Comparison of ENCODE assay signal across 16 cellular contexts in genomic region chr11:69540118-69541000, GRCh38. TPM values are rescaled to one million over a fixed set of nuclear protein-coding genes. Genes with fewer than 3 reads are reported as not detected.
DNase-seq lines count a peak whose midpoint lies in the region; FAIRE-seq and TF ChIP-seq lines count a peak whose summit lies in the region.
"Had no signal": no experiment of that assay in that cellular context is flagged by ENCODE, and none has a peak within 500 bp of the region (broad histone marks: within the 10 kb centered on the region; RNA-seq: fewer than 3 reads in every experiment).

No MANE protein-coding gene starts in this region.

- 79 to 87% (median 81%) methylated on average over 27 to 30 of the region's 30 CpGs for WGBS in stomach, 5 donors

- peak overlapping the region in 1 of 2 donors; percentile 5 for H3K9ac ChIP-seq in kidney (ENCODE audit: low read length in 2 of 2)

- peak overlapping the region; percentile 66 to 72 for H3K27ac ChIP-seq in kidney (ENCODE audit: low read depth in 2 of 2, low read length in 2 of 2)
- peak overlapping the region in 3 of 5 donors; percentile 25 to 64 (median 52) for H3K27ac ChIP-seq in stomach
- H3K27ac ChIP-seq: RWPE1 had no signal

- H3K27me3 ChIP-seq in stomach = peaks cover 0 to 18% (median 0%) of the 10 kb centered on the region in 3 donors
- H3K27me3 ChIP-seq: uterus had no signal

- DNase-seq in M059J (ENCODE audit: low read depth) = peak; percentile 81
- DNase-seq in chondrocyte (ENCODE audit: low spot score) = peak; percentile 74
- peak; percentile 83 for DNase-seq in kidney
- no peak for DNase-seq in stomach
- no peak for DNase-seq in type B pancreatic cell (ENCODE audit: extremely low spot score, unreplicated experiment)
- DNase-seq in activated CD4-positive, alpha-beta T cell treated with anti-CD3 and anti-CD28 coated beads for 1 hour = no peak
- DNase-seq in NCI-H446 treated with DMSO at 0.1 percent for 48 hours (lab: John Stamatoyannopoulos, UW) = no peak
- DNase-seq in HK-2 (ENCODE audit: unreplicated experiment) = no peak
- DNase-seq: activated CD4-positive, alpha-beta T cell treated with anti-CD3 and anti-CD28 coated beads for 48 hours; NCI-H1105; stimulated activated CD4-positive, alpha-beta T cell treated with anti-CD3 and anti-CD28 coated beads, Interleukin-4, amount 100 ng/mL, for 4 hours had no signal

- intact Hi-C loops in kidney (cut with DNase I) (no loop called here), stomach (cut with DNase I; ENCODE audit: low total_unique reads) (no loop called here)

- FAIRE-seq in kidney (lab: Jason Lieb, UNC) = no peak

- H3K4me1 ChIP-seq in kidney (ENCODE audit: control insufficient read depth in 1 of 2, insufficient read depth in 1 of 2, low read depth in 1 of 2, low read length in 2 of 2) (peaks cover 0 to 6% of the 10 kb centered on the region in 2 donors), stomach (peaks cover 0 to 14% (median 1%) of the 10 kb centered on the region in 4 donors)
- H3K4me1 ChIP-seq: HAP-1 had no signal

- H3K27me3 Mint-ChIP-seq in chondrocyte (ENCODE audit: low read depth) (no peaks in the 10 kb centered on the region), type B pancreatic cell (peaks cover 6% of the 10 kb centered on the region)

- TF ChIP-seq CTCF in chondrocyte (IDR thresholded peaks at IDR 0.05) (no peak), kidney (IDR thresholded peaks at IDR 0.05; ENCODE audit: borderline replicate concordance, extremely low read depth, insufficient read depth) (no peak), stomach (IDR thresholded peaks at IDR 0.05) (no peak), type B pancreatic cell (conservative IDR thresholded peaks at IDR 0.05) (no peak)

- H3K4me3 ChIP-seq in kidney (ENCODE audit: low read length in 2 of 2) (no peak overlapping the region), stomach (no peak overlapping the region)
- H3K4me3 ChIP-seq: HAP-1, uterus had no signal

- H3K36me3 ChIP-seq in kidney (ENCODE audit: control insufficient read depth in 1 of 2, insufficient read depth in 2 of 2, low read length in 2 of 2) (no peaks in the 10 kb centered on the region), stomach (no peaks in the 10 kb centered on the region)
- H3K36me3 ChIP-seq: HAP-1, uterus had no signal

- TF ChIP-seq EP300 in stomach (IDR thresholded peaks at IDR 0.05) = no peak

- TF ChIP-seq POLR2A in stomach (IDR thresholded peaks at IDR 0.05) = no peak

- H3K9me3 Mint-ChIP-seq in chondrocyte (ENCODE audit: low read depth) = no peaks in the 10 kb centered on the region
- no peaks in the 10 kb centered on the region for H3K9me3 Mint-ChIP-seq in type B pancreatic cell
- H3K9me3 Mint-ChIP-seq: naive B cell had no signal

- H3K27ac Mint-ChIP-seq in chondrocyte (ENCODE audit: unreplicated experiment) = peak overlapping the region; percentile 36
- no peak overlapping the region for H3K27ac Mint-ChIP-seq in type B pancreatic cell

- H3K36me3 Mint-ChIP-seq in chondrocyte (ENCODE audit: low read depth) = no peaks in the 10 kb centered on the region
- H3K36me3 Mint-ChIP-seq in type B pancreatic cell = no peaks in the 10 kb centered on the region

- peaks cover 27% of the 10 kb centered on the region for H3K4me1 Mint-ChIP-seq in chondrocyte (ENCODE audit: low read depth)
- H3K4me1 Mint-ChIP-seq in type B pancreatic cell (ENCODE audit: unreplicated experiment) = peaks cover 11% of the 10 kb centered on the region

- H3K9me3 ChIP-seq in kidney (ENCODE audit: control insufficient read depth in 1 of 2, low read length in 2 of 2) = no peaks in the 10 kb centered on the region
- H3K9me3 ChIP-seq in stomach = no peaks in the 10 kb centered on the region
- H3K9me3 ChIP-seq: HAP-1, uterus had no signal

- no peak overlapping the region for H3K4me3 Mint-ChIP-seq in chondrocyte (ENCODE audit: unreplicated experiment)
- no peak overlapping the region for H3K4me3 Mint-ChIP-seq in type B pancreatic cell

RNA-seq across cellular contexts. Expression of gene LINC01488, which starts 58.9 kb away (rescaled TPM):
- not detected in 2 replicates for total RNA-seq in M059J (2014; rRNA removed; shearing (Covaris generic))
- total RNA-seq in chondrocyte = not detected in 3 replicates
- not detected for total RNA-seq in kidney
- polyA plus RNA-seq in kidney (ENCODE audit: insufficient read depth, low read depth, low replicate concordance) = not detected
- not detected for total RNA-seq in stomach
- polyA plus RNA-seq in stomach = not detected
- total RNA-seq in type B pancreatic cell (ENCODE audit: low replicate concordance) = not detected in 2 replicates
- total RNA-seq: uterus had no signal
- polyA plus RNA-seq: adipose tissue had no signal

Comparison
In these comparisons a context has a peak if more than half of its experiments do, and no peak if none do; other contexts are left out.
1. DNase-seq: peak in M059J (single experiment), chondrocyte (single experiment) and kidney (single experiment); none in stomach (single experiment), type B pancreatic cell (single experiment), activated CD4-positive, alpha-beta T cell treated with anti-CD3 and anti-CD28 coated beads for 1 hour (single experiment), NCI-H446 treated with DMSO at 0.1 percent for 48 hours (single experiment) and HK-2 (single experiment).